ENCODE assay signal across 1 cellular context in genomic region chr10:47314416-47314970, GRCh38.
TF ChIP-seq lines count a peak whose summit lies in the region.

No MANE protein-coding gene starts in this region.

TF ChIP-seq in GM23338, 12 proteins besides CTCF, POLR2A, EP300 and RAD21 (continued from another document):
- TF ChIP-seq ETS1 (IDR thresholded peaks at IDR 0.05) (no peak), ZNF331 (CRISPR knock-in tag; IDR thresholded peaks at IDR 0.05; ENCODE audit: low read depth) (no peak), ZNF462 (CRISPR knock-in tag; IDR thresholded peaks at IDR 0.05) (no peak), CREB1 (CRISPR knock-in tag; IDR thresholded peaks at IDR 0.05; ENCODE audit: low read depth) (no peak), REST (IDR thresholded peaks at IDR 0.05; ENCODE audit: unreplicated experiment) (no peak), POLR2AphosphoS5 (IDR thresholded peaks at IDR 0.05; ENCODE audit: low read depth) (no peak), EZH2 (IDR thresholded peaks at IDR 0.05; ENCODE audit: low read depth, unreplicated experiment) (no peak), NANOG (IDR thresholded peaks at IDR 0.05; ENCODE audit: borderline replicate concordance) (no peak), ZNF114 (CRISPR knock-in tag; IDR thresholded peaks at IDR 0.05) (no peak)
